ENCODE assay signal across 12 cellular contexts in the genomic region with DNA sequence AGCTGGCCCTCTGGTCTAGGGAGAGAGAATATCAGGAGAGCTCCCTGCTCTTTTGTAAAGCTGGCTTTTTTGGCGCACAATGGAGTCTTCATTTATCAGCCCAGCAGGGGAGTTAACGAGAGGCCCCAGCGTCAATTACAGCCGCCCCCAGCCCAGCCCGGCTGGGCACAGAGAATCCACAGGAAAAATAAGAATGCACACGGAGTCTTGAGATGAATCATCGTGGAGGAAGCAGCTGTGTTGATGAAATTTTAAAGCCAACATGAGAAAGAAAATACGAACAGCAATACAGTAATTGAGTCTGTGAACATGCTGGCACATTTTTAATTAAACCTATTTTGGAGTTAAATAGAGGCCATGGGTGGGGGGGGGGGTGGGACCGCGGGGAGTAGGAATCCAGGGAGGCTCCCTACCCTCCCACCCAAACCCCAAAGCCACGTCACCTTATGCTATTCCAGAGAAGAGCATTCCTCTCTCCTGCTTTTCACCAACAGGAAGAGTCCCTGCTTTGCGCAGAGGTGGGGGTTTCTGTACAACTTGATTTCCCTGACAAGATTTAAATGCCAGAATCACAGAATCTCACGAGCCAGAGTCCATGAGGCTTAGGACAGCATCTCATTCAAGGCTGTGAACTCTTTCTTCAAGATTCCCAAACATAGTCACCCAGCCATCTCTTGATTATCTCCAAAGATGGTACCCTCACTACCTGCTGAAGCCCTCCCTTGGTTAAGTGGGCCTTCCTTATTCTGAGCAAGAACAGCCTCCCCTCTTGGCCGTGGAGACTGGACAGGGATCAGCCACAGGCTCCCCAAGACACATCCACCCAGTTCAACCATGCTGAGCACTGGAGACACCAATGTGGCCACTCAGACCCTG. TPM values are rescaled to one million over a fixed set of nuclear protein-coding genes. Genes with fewer than 3 reads are reported as not detected.
A peak's percentile ranks its signal among the peaks of the same experiment; 100 is the strongest.
DNase-seq lines count a peak whose midpoint lies in the region; ATAC-seq and TF ChIP-seq lines count a peak whose summit lies in the region.
"Had no signal": no experiment of that assay in that cellular context is flagged by ENCODE, and none has a peak within 500 bp of the region (broad histone marks: within the 10 kb centered on the region; RNA-seq: fewer than 3 reads in every experiment).

No MANE protein-coding gene starts in this region.

- peak overlapping the region; percentile 66 for H3K27ac ChIP-seq in hepatocyte
- H3K27ac ChIP-seq: VCaP had no signal

- H3K4me1 Mint-ChIP-seq in activated naive CD4-positive, alpha-beta T cell treated with anti-CD3 and anti-CD28 coated beads, Interleukin-2, amount 50 U/mL, for 24 hours = no peaks in the 10 kb centered on the region
- H3K4me1 Mint-ChIP-seq in activated naive CD4-positive, alpha-beta T cell treated with anti-CD3 and anti-CD28 coated beads, Interleukin-2, amount 10 ng/mL, durations not matched to agents 7 days and 5 days = no peaks in the 10 kb centered on the region

- H3K27me3 Mint-ChIP-seq in activated naive CD4-positive, alpha-beta T cell treated with anti-CD3 and anti-CD28 coated beads, Interleukin-2, amount 50 U/mL, for 24 hours = no peaks in the 10 kb centered on the region
- H3K27me3 Mint-ChIP-seq in activated naive CD4-positive, alpha-beta T cell treated with anti-CD3 and anti-CD28 coated beads, Interleukin-2, amount 10 ng/mL, durations not matched to agents 7 days and 5 days = peaks cover 3% of the 10 kb centered on the region

- 53% methylated on average over 12 of the region's 14 CpGs for WGBS in hepatocyte (ENCODE audit: low lambda C conversion rate, missing lambda C conversion rate)

- ATAC-seq in left ventricle myocardium superior = no peak
- no peak for ATAC-seq in HG03108 (IDR thresholded peaks at IDR 0.05; ENCODE audit: unreplicated experiment)

- no peaks in the 10 kb centered on the region for H3K4me1 ChIP-seq in adipocyte (ENCODE audit: control insufficient read depth, insufficient read depth, low read length)
- H3K4me1 ChIP-seq in hepatocyte (ENCODE audit: insufficient read depth) = peaks cover 16% of the 10 kb centered on the region

- peaks cover 77% of the 10 kb centered on the region for H3K79me2 ChIP-seq in hepatocyte

- no peaks in the 10 kb centered on the region for H3K9me3 Mint-ChIP-seq in activated naive CD4-positive, alpha-beta T cell treated with anti-CD3 and anti-CD28 coated beads, Interleukin-2, amount 50 U/mL, for 24 hours
- H3K9me3 Mint-ChIP-seq in activated naive CD4-positive, alpha-beta T cell treated with anti-CD3 and anti-CD28 coated beads, Interleukin-2, amount 10 ng/mL, durations not matched to agents 7 days and 5 days = no peaks in the 10 kb centered on the region

- intact Hi-C loops in left ventricle myocardium superior (cut with micrococcal nuclease) = no loop called here

- no peak overlapping the region for H3K4me3 Mint-ChIP-seq in activated naive CD4-positive, alpha-beta T cell treated with anti-CD3 and anti-CD28 coated beads, Interleukin-2, amount 50 U/mL, for 24 hours
- no peak overlapping the region for H3K4me3 Mint-ChIP-seq in activated naive CD4-positive, alpha-beta T cell treated with anti-CD3 and anti-CD28 coated beads, Interleukin-2, amount 10 ng/mL, durations not matched to agents 7 days and 5 days

- peak overlapping the region; percentile 74 for H3K27ac Mint-ChIP-seq in activated naive CD4-positive, alpha-beta T cell treated with anti-CD3 and anti-CD28 coated beads, Interleukin-2, amount 50 U/mL, for 24 hours
- no peak overlapping the region for H3K27ac Mint-ChIP-seq in activated naive CD4-positive, alpha-beta T cell treated with anti-CD3 and anti-CD28 coated beads, Interleukin-2, amount 10 ng/mL, durations not matched to agents 7 days and 5 days

- peaks cover 26% of the 10 kb centered on the region for H3K27me3 ChIP-seq in adipocyte (replicated peaks; ENCODE audit: control insufficient read depth, insufficient read depth, low read length)
- no peaks in the 10 kb centered on the region for H3K27me3 ChIP-seq in hepatocyte

- H3K4me3 ChIP-seq in adipocyte (ENCODE audit: low read length) (no peak overlapping the region), hepatocyte (no peak overlapping the region)

- H3K9me3 ChIP-seq in adipocyte (ENCODE audit: control insufficient read depth, low read length) (no peaks in the 10 kb centered on the region), hepatocyte (ENCODE audit: low read depth) (no peaks in the 10 kb centered on the region)

- no peaks in the 10 kb centered on the region for H3K9me2 ChIP-seq in hepatocyte (replicated peaks; ENCODE audit: insufficient read depth)

- H3K36me3 ChIP-seq in adipocyte (ENCODE audit: control insufficient read depth, insufficient read depth, low read length, severe bottlenecking) (no peaks in the 10 kb centered on the region), hepatocyte (replicated peaks; ENCODE audit: insufficient read depth, low read depth) (no peaks in the 10 kb centered on the region)

- no peak overlapping the region for H3K9ac ChIP-seq in adipocyte (ENCODE audit: low read length)

- CTCF ChIA-PET in activated naive CD4-positive, alpha-beta T cell treated with anti-CD3 and anti-CD28 coated beads, Interleukin-2, amount 10 ng/mL, durations not matched to agents 7 days and 5 days (lab: Charles Lee) = no interaction called here

- TF ChIP-seq CTCF in hepatocyte (IDR thresholded peaks at IDR 0.05; ENCODE audit: poor library complexity) = no peak

- no peak overlapping the region for H3K4me2 ChIP-seq in hepatocyte

- no peak for DNase-seq in activated naive CD4-positive, alpha-beta T cell treated with anti-CD3 and anti-CD28 coated beads, Interleukin-2, amount 10 ng/mL, durations not matched to agents 7 days and 5 days
- DNase-seq in adipocyte (ENCODE audit: low read depth) (peak; percentile 75), hepatocyte (ENCODE audit: low spot score) (no peak), NCI-H187 treated with DMSO at 0.1 percent for 48 hours (lab: John Stamatoyannopoulos, UW) (no peak), left ventricle myocardium superior (no peak), GM19238 (ENCODE audit: insufficient read length, low spot score) (no peak)
- DNase-seq: activated effector memory CD4-positive, alpha-beta T cell treated with Interleukin-2 at 50 U/mL for 16 hours; KG1; NK-92 treated with Interleukin-12 subunit alpha and Interleukin-12 subunit beta, amount 100 ng/mL, for 24 hours had no signal

- no peak overlapping the region for H2AFZ ChIP-seq in hepatocyte

- no peaks in the 10 kb centered on the region for H4K20me1 ChIP-seq in hepatocyte (ENCODE audit: insufficient read depth, poor library complexity, severe bottlenecking)

- no peaks in the 10 kb centered on the region for H3K36me3 Mint-ChIP-seq in activated naive CD4-positive, alpha-beta T cell treated with anti-CD3 and anti-CD28 coated beads, Interleukin-2, amount 50 U/mL, for 24 hours
- no peaks in the 10 kb centered on the region for H3K36me3 Mint-ChIP-seq in activated naive CD4-positive, alpha-beta T cell treated with anti-CD3 and anti-CD28 coated beads, Interleukin-2, amount 10 ng/mL, durations not matched to agents 7 days and 5 days

RNA-seq across cellular contexts. Expression of a gene that starts 50.2 kb away (rescaled TPM):
- total RNA-seq in hepatocyte (15.6 and 22.0 TPM in 2 replicates), left ventricle myocardium superior (37.5 TPM)
- 10.1 and 11.1 TPM in 2 replicates for polyA plus RNA-seq in hepatocyte

RNA-seq across cellular contexts. Expression of a gene that starts 50.8 kb away (rescaled TPM):
- 60.2 and 67.3 TPM in 2 replicates for total RNA-seq in hepatocyte
- 43.6 and 47.0 TPM in 2 replicates for polyA plus RNA-seq in hepatocyte
- 99.1 TPM for total RNA-seq in left ventricle myocardium superior
